Comparison of ENCODE assay signal across 8 cellular contexts in the genomic region with DNA sequence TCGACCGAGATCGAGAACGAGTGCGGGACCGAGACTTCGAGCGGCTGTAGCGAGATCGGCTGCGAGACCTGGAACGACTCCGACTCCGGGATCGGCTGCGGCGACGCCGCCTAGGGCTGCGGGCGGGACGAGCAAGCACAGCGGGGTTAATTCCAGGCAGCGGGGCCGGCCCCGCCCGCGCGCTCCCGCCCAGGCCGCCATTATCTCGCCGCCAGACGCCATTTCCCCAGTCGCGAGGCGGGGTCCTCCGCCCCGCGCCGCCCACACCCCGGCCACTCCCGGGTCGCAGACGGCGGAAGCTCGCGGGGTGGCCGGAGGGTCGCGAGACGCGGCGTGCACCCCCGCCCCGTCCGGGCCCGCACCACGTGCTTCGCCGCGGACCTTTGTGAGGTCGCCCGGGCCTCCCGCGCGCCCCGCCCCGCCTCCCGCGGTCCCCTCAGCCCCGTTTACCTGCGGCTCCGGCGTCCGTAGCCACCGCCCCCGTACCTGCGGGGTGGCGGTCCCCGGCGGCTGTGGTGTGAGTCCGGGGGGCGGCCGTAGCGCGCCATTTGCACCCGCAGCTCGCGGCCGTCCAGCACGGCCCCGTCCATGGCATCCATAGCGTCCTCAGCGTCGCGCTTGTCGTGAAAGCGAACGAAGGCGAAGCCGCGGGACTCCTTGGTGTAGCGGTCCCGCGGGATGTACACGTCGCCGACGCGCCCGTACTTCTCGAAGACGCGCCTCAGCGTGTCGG. TPM values are rescaled to one million over a fixed set of nuclear protein-coding genes. Genes with fewer than 3 reads are reported as not detected.
A peak's percentile ranks its signal among the peaks of the same experiment; 100 is the strongest.
DNase-seq lines count a peak whose midpoint lies in the region; ATAC-seq and TF ChIP-seq lines count a peak whose summit lies in the region.

No MANE protein-coding gene starts in this region.

- peaks cover 62% of the 10 kb centered on the region for H3K4me1 Mint-ChIP-seq in nephron progenitor cell

- peak; percentile 21 for ATAC-seq in HG03045 (IDR thresholded peaks at IDR 0.05; ENCODE audit: unreplicated experiment)

- H3K4me3 Mint-ChIP-seq in nephron progenitor cell: peak overlapping the region; percentile 99

- 0 to 1% methylated on average over 19 to 83 of the region's 117 CpGs for WGBS in testis, 2 donors

- H3K27ac Mint-ChIP-seq in nephron progenitor cell: peak overlapping the region; percentile 99

- peak overlapping the region; percentile 100 for H3K9ac ChIP-seq in NT2/D1 (ENCODE audit: insufficient read length, low read depth)

- peak overlapping the region; percentile 97 to 98 for H3K27ac ChIP-seq in testis

- H3K27me3 Mint-ChIP-seq in nephron progenitor cell (ENCODE audit: low read depth, poor library complexity): peaks cover 3% of the 10 kb centered on the region

- H3K36me3 ChIP-seq in NT2/D1 (ENCODE audit: insufficient read depth, insufficient read length, low read length) (peaks cover 55% of the 10 kb centered on the region), testis (ENCODE audit: low read depth, missing control alignments) (no peaks in the 10 kb centered on the region)

- H3K4me1 ChIP-seq in NT2/D1 (ENCODE audit: insufficient read depth, insufficient read length): no peaks in the 10 kb centered on the region
- H3K4me1 ChIP-seq in testis: peaks cover 32% of the 10 kb centered on the region

- H3K27me3 ChIP-seq in NT2/D1 (ENCODE audit: insufficient read depth, insufficient read length): no peaks in the 10 kb centered on the region
- no peaks in the 10 kb centered on the region for H3K27me3 ChIP-seq in testis

- H3K36me3 Mint-ChIP-seq in nephron progenitor cell (ENCODE audit: low read depth): peaks cover 47% of the 10 kb centered on the region

- peak; percentile 41 for TF ChIP-seq CTCF in fibroblast of the aortic adventitia (IDR thresholded peaks at IDR 0.05; ENCODE audit: insufficient read depth, low read length)
- no peak for TF ChIP-seq CTCF in nephron progenitor cell (IDR thresholded peaks at IDR 0.05)
- TF ChIP-seq CTCF in testis (IDR thresholded peaks at IDR 0.05): peak in 1 of 3 experiments; percentile 15

- DNase-seq in NCI-H524 (lab: John Stamatoyannopoulos, UW) (peak; percentile 31 to 77), NCI-H524 treated with DMSO at 0.1 percent for 48 hours (lab: John Stamatoyannopoulos, UW) (no peak), NT2/D1 (ENCODE audit: low read depth, low spot score) (no peak), fibroblast of the aortic adventitia (ENCODE audit: low read depth) (peak; percentile 63), nephron progenitor cell (peak; percentile 75), testis (peak; percentile 61)
- DNase-seq in activated effector memory CD4-positive, alpha-beta T cell treated with anti-CD3 and anti-CD28 coated beads, Interleukin-2, amount 50 U/mL, for 16 hours: peak; percentile 91

- intact Hi-C loops in testis (cut with DNase I; ENCODE audit: low total_unique reads): no loop called here

- H3K9me3 ChIP-seq in NT2/D1 (ENCODE audit: insufficient read depth, low read length) (no peaks in the 10 kb centered on the region), testis (no peaks in the 10 kb centered on the region)

- H3K9me3 Mint-ChIP-seq in nephron progenitor cell: no peaks in the 10 kb centered on the region

- H3K4me3 ChIP-seq in NT2/D1 (ENCODE audit: insufficient read length, low read depth) (peak overlapping the region; percentile 100), fibroblast of the aortic adventitia (ENCODE audit: low read depth, low read length) (peak overlapping the region; percentile 95), testis (peak overlapping the region; percentile 99)

- no peak for TF ChIP-seq POLR2A in testis (IDR thresholded peaks at IDR 0.05)

RNA-seq across cellular contexts. Expression of a gene that starts 0.6 kb away (rescaled TPM):
- total RNA-seq in fibroblast of the aortic adventitia (ENCODE audit: low replicate concordance) (62.8 and 109 TPM in 2 replicates), testis (100 to 1,000 TPM; 365 to 461 TPM)
- 196 TPM for polyA plus RNA-seq in testis (ENCODE audit: insufficient read depth, low read depth, low replicate concordance)

RNA-seq across cellular contexts. Expression of a gene that starts 1.4 kb away (rescaled TPM):
- total RNA-seq in fibroblast of the aortic adventitia (ENCODE audit: low replicate concordance) (33.4 and 40.5 TPM in 2 replicates), testis (100 to 1,000 TPM in 1 of 2 donors, 10 to 100 TPM in 1; 51.7 to 102 TPM)
- polyA plus RNA-seq in testis (ENCODE audit: insufficient read depth, low read depth, low replicate concordance): 38.5 TPM

RNA-seq across cellular contexts. Expression of a gene that starts 9.9 kb away (rescaled TPM):
- 17.9 and 29.1 TPM in 2 replicates for total RNA-seq in fibroblast of the aortic adventitia (ENCODE audit: low replicate concordance)
- 10 to 100 TPM; 37.5 to 45.3 TPM for total RNA-seq in testis
- 122 TPM for polyA plus RNA-seq in testis (ENCODE audit: insufficient read depth, low read depth, low replicate concordance)

RNA-seq across cellular contexts. Expression of a gene that starts 10.1 kb away (rescaled TPM):
- total RNA-seq in fibroblast of the aortic adventitia (ENCODE audit: low replicate concordance) (10.8 and 18.1 TPM in 2 replicates), testis (10 to 100 TPM; 31.7 to 40.5 TPM)
- 44.6 TPM for polyA plus RNA-seq in testis (ENCODE audit: insufficient read depth, low read depth, low replicate concordance)

RNA-seq across cellular contexts. Expression of a gene that starts 25.8 kb away (rescaled TPM):
- total RNA-seq in fibroblast of the aortic adventitia (ENCODE audit: low replicate concordance) (166 and 287 TPM in 2 replicates), testis (100 to 1,000 TPM; 217 to 272 TPM)
- polyA plus RNA-seq in testis (ENCODE audit: insufficient read depth, low read depth, low replicate concordance): 253 TPM

Comparison
In these comparisons a context has a peak if more than half of its experiments do, and no peak if none do; other contexts are left out.
1. DNase-seq: peak in NCI-H524 (2 of 2), activated effector memory CD4-positive, alpha-beta T cell treated with anti-CD3 and anti-CD28 coated beads, Interleukin-2, amount 50 U/mL, for 16 hours (single experiment), fibroblast of the aortic adventitia (single experiment), nephron progenitor cell (single experiment) and testis (single experiment); none in NCI-H524 treated with DMSO at 0.1 percent for 48 hours (single experiment) and NT2/D1 (single experiment).
2. Peak in every context shown above with its lines, with median percentiles within 50 percentile points of each other: H3K4me3 ChIP-seq.